Comparison of ENCODE assay signal across 21 cellular contexts in genomic region chr6:43621078-43621835, GRCh38. TPM values are rescaled to one million over a fixed set of nuclear protein-coding genes. Genes with fewer than 3 reads are reported as not detected.
A peak's percentile ranks its signal among the peaks of the same experiment; 100 is the strongest.
DNase-seq lines count a peak whose midpoint lies in the region; ATAC-seq and TF ChIP-seq lines count a peak whose summit lies in the region.
"Had no signal": no experiment of that assay in that cellular context is flagged by ENCODE, and none has a peak within 500 bp of the region (broad histone marks: within the 10 kb centered on the region; RNA-seq: fewer than 3 reads in every experiment).

No MANE protein-coding gene starts in this region.

- POLR2A ChIA-PET in activated naive CD8-positive, alpha-beta T cell treated with anti-CD3 and anti-CD28 coated beads, Interleukin-2, amount 10 ng/mL, durations not matched to agents 7 days and 5 days (lab: Charles Lee): interaction anchor here (1.0 to 2.3 kb wide), 2 partner anchors 8 to 15 kb away, joined by 3 to 14 read pairs; partner anchors contain the start of gene GTPBP2
- POLR2A ChIA-PET in CD4-positive, alpha-beta memory T cell (lab: Charles Lee; ENCODE audit: partially characterized antibody): interaction anchor here (4.2 kb wide), 1 partner anchor 8 kb away, joined by 15 read pairs; the partner anchor contains the start of gene GTPBP2

- CTCF ChIA-PET in CD4-positive, alpha-beta memory T cell (lab: Charles Lee; ENCODE audit: partially characterized antibody): interaction anchor here (1.2 to 2.2 kb wide), 2 partner anchors 13 kb away, joined by 4 to 9 read pairs; no protein-coding TSS in a partner anchor

- no peak for DNase-seq in activated naive CD8-positive, alpha-beta T cell treated with anti-CD3 and anti-CD28 coated beads, Interleukin-2, amount 10 ng/mL, durations not matched to agents 7 days and 5 days
- DNase-seq in activated naive CD8-positive, alpha-beta T cell treated with anti-CD3 and anti-CD28 coated beads for 36 hours: no peak
- peak; percentile 20 for DNase-seq in NCI-H69 (lab: John Stamatoyannopoulos, UW)
- no peak for DNase-seq in endothelial cell (ENCODE audit: low spot score)
- DNase-seq in stimulated activated naive B cell treated with anti-CD40 and anti-IgM and Interleukin-4, amounts not matched to agents 10 μg/mL and 1 μg/mL and 100 μg/mL, for 72 hours: no peak
- no peak for DNase-seq in CD4-positive, alpha-beta memory T cell
- DNase-seq: activated CD4-positive, CD25-positive, alpha-beta regulatory T cell treated with anti-CD3 and anti-CD28 coated beads, Interleukin-2, amount 50 U/mL, for 72 hours; activated CD8-positive, alpha-beta memory T cell treated with anti-CD3 and anti-CD28 coated beads for 24 hours; activated T-cell treated with anti-CD3 and anti-CD28 coated beads, Interleukin-2, amount 50 U/mL, for 48 hours; central memory CD4-positive, alpha-beta T cell; kidney; NCI-H2107; NCI-H510A; NK-92 treated with Interleukin-12 subunit alpha and Interleukin-12 subunit beta, amount 100 ng/mL, for 24 hours; PC-9; SJCRH30 had no signal

- H3K27ac Mint-ChIP-seq in activated naive CD8-positive, alpha-beta T cell treated with anti-CD3 and anti-CD28 coated beads, Interleukin-2, amount 10 ng/mL, durations not matched to agents 7 days and 5 days: peak overlapping the region; percentile 12
- H3K27ac Mint-ChIP-seq in activated naive CD8-positive, alpha-beta T cell treated with anti-CD3 and anti-CD28 coated beads for 36 hours: no peak overlapping the region
- peak overlapping the region; percentile 74 for H3K27ac Mint-ChIP-seq in endothelial cell (ENCODE audit: unreplicated experiment)
- peak overlapping the region; percentile 77 for H3K27ac Mint-ChIP-seq in stimulated activated naive B cell treated with anti-CD40 and anti-IgM and Interleukin-4, amounts not matched to agents 10 μg/mL and 1 μg/mL and 100 μg/mL, for 72 hours
- peak overlapping the region in 2 of 7 donors; percentile 52 to 60 for H3K27ac Mint-ChIP-seq in CD4-positive, alpha-beta memory T cell
- H3K27ac Mint-ChIP-seq: activated naive CD4-positive, alpha-beta T cell treated with anti-CD3 and anti-CD28 coated beads, Interleukin-2, amount 50 U/mL, for 24 hours had no signal

- H3K27ac ChIP-seq in CD4-positive, alpha-beta memory T cell (ENCODE audit: low read depth, low read length): no peak overlapping the region
- H3K27ac ChIP-seq: C4-2B, epithelial cell of prostate, PC-9, SJCRH30 had no signal

- ATAC-seq in activated naive CD8-positive, alpha-beta T cell treated with anti-CD3 and anti-CD28 coated beads, Interleukin-2, amount 10 ng/mL, durations not matched to agents 7 days and 5 days (ENCODE audit: low read depth): no peak
- peak in 1 of 2 donors; percentile 24 for ATAC-seq in stimulated activated naive B cell treated with anti-CD40 and anti-IgM and Interleukin-4, amounts not matched to agents 10 μg/mL and 1 μg/mL and 100 μg/mL, for 72 hours (replicated peaks)
- no peak for ATAC-seq in GM18909 (IDR thresholded peaks at IDR 0.05; ENCODE audit: poor library complexity, unreplicated experiment)

- H3K36me3 ChIP-seq in CD4-positive, alpha-beta memory T cell (ENCODE audit: insufficient read depth, low read length): peaks cover 63% of the 10 kb centered on the region

- no peaks in the 10 kb centered on the region for H3K27me3 ChIP-seq in CD4-positive, alpha-beta memory T cell (ENCODE audit: insufficient read depth, low read length)
- H3K27me3 ChIP-seq: SJCRH30 had no signal

- intact Hi-C loops in CD4-positive, alpha-beta memory T cell (cut with micrococcal nuclease): no loop called here

- no peaks in the 10 kb centered on the region for H3K27me3 Mint-ChIP-seq in activated naive CD8-positive, alpha-beta T cell treated with anti-CD3 and anti-CD28 coated beads, Interleukin-2, amount 10 ng/mL, durations not matched to agents 7 days and 5 days
- H3K27me3 Mint-ChIP-seq in activated naive CD8-positive, alpha-beta T cell treated with anti-CD3 and anti-CD28 coated beads for 36 hours: no peaks in the 10 kb centered on the region
- H3K27me3 Mint-ChIP-seq in endothelial cell (ENCODE audit: unreplicated experiment): peaks cover 5% of the 10 kb centered on the region
- H3K27me3 Mint-ChIP-seq in stimulated activated naive B cell treated with anti-CD40 and anti-IgM and Interleukin-4, amounts not matched to agents 10 μg/mL and 1 μg/mL and 100 μg/mL, for 72 hours: no peaks in the 10 kb centered on the region
- H3K27me3 Mint-ChIP-seq in CD4-positive, alpha-beta memory T cell: no peaks in the 10 kb centered on the region
- H3K27me3 Mint-ChIP-seq: activated naive CD4-positive, alpha-beta T cell treated with anti-CD3 and anti-CD28 coated beads, Interleukin-2, amount 50 U/mL, for 24 hours had no signal

- no peaks in the 10 kb centered on the region for H3K9me3 ChIP-seq in CD4-positive, alpha-beta memory T cell (ENCODE audit: control insufficient read depth in 1 of 2, low read length in 2 of 2)
- H3K9me3 ChIP-seq: SJCRH30 had no signal

- H3K4me1 ChIP-seq in CD4-positive, alpha-beta memory T cell (ENCODE audit: insufficient read depth, low read length): peaks cover 2% of the 10 kb centered on the region
- H3K4me1 ChIP-seq: SJCRH30 had no signal

- no peak for TF ChIP-seq CTCF in endothelial cell (IDR thresholded peaks at IDR 0.05; ENCODE audit: unreplicated experiment)

- no peak overlapping the region for H3K4me3 ChIP-seq in CD4-positive, alpha-beta memory T cell (ENCODE audit: low read length in 2 of 2)
- H3K4me3 ChIP-seq: PC-9, SJCRH30 had no signal

- no peak overlapping the region for H3K4me3 Mint-ChIP-seq in activated naive CD8-positive, alpha-beta T cell treated with anti-CD3 and anti-CD28 coated beads, Interleukin-2, amount 10 ng/mL, durations not matched to agents 7 days and 5 days
- no peak overlapping the region for H3K4me3 Mint-ChIP-seq in activated naive CD8-positive, alpha-beta T cell treated with anti-CD3 and anti-CD28 coated beads for 36 hours
- H3K4me3 Mint-ChIP-seq in endothelial cell (ENCODE audit: unreplicated experiment): no peak overlapping the region
- no peak overlapping the region for H3K4me3 Mint-ChIP-seq in stimulated activated naive B cell treated with anti-CD40 and anti-IgM and Interleukin-4, amounts not matched to agents 10 μg/mL and 1 μg/mL and 100 μg/mL, for 72 hours
- H3K4me3 Mint-ChIP-seq in CD4-positive, alpha-beta memory T cell: no peak overlapping the region
- H3K4me3 Mint-ChIP-seq: activated naive CD4-positive, alpha-beta T cell treated with anti-CD3 and anti-CD28 coated beads, Interleukin-2, amount 50 U/mL, for 24 hours had no signal

- peaks cover 39% of the 10 kb centered on the region for H3K36me3 Mint-ChIP-seq in activated naive CD8-positive, alpha-beta T cell treated with anti-CD3 and anti-CD28 coated beads, Interleukin-2, amount 10 ng/mL, durations not matched to agents 7 days and 5 days
- peaks cover 17% of the 10 kb centered on the region for H3K36me3 Mint-ChIP-seq in activated naive CD8-positive, alpha-beta T cell treated with anti-CD3 and anti-CD28 coated beads for 36 hours
- H3K36me3 Mint-ChIP-seq in endothelial cell (ENCODE audit: low read depth, unreplicated experiment): peaks cover 44% of the 10 kb centered on the region
- peaks cover 32 to 54% of the 10 kb centered on the region in 2 donors for H3K36me3 Mint-ChIP-seq in stimulated activated naive B cell treated with anti-CD40 and anti-IgM and Interleukin-4, amounts not matched to agents 10 μg/mL and 1 μg/mL and 100 μg/mL, for 72 hours
- peaks cover 24 to 53% of the 10 kb centered on the region in 2 donors for H3K36me3 Mint-ChIP-seq in CD4-positive, alpha-beta memory T cell

- H3K9me3 Mint-ChIP-seq in activated naive CD8-positive, alpha-beta T cell treated with anti-CD3 and anti-CD28 coated beads, Interleukin-2, amount 10 ng/mL, durations not matched to agents 7 days and 5 days: no peaks in the 10 kb centered on the region
- no peaks in the 10 kb centered on the region for H3K9me3 Mint-ChIP-seq in activated naive CD8-positive, alpha-beta T cell treated with anti-CD3 and anti-CD28 coated beads for 36 hours
- H3K9me3 Mint-ChIP-seq in endothelial cell (ENCODE audit: unreplicated experiment): no peaks in the 10 kb centered on the region
- H3K9me3 Mint-ChIP-seq in stimulated activated naive B cell treated with anti-CD40 and anti-IgM and Interleukin-4, amounts not matched to agents 10 μg/mL and 1 μg/mL and 100 μg/mL, for 72 hours: no peaks in the 10 kb centered on the region
- no peaks in the 10 kb centered on the region for H3K9me3 Mint-ChIP-seq in CD4-positive, alpha-beta memory T cell
- H3K9me3 Mint-ChIP-seq: activated naive CD4-positive, alpha-beta T cell treated with anti-CD3 and anti-CD28 coated beads, Interleukin-2, amount 50 U/mL, for 24 hours had no signal

- H3K4me1 Mint-ChIP-seq in activated naive CD8-positive, alpha-beta T cell treated with anti-CD3 and anti-CD28 coated beads, Interleukin-2, amount 10 ng/mL, durations not matched to agents 7 days and 5 days: peaks cover 13% of the 10 kb centered on the region
- H3K4me1 Mint-ChIP-seq in activated naive CD8-positive, alpha-beta T cell treated with anti-CD3 and anti-CD28 coated beads for 36 hours: peaks cover 4% of the 10 kb centered on the region
- H3K4me1 Mint-ChIP-seq in endothelial cell (ENCODE audit: unreplicated experiment): peaks cover 22% of the 10 kb centered on the region
- peaks cover 5 to 10% of the 10 kb centered on the region in 2 donors for H3K4me1 Mint-ChIP-seq in stimulated activated naive B cell treated with anti-CD40 and anti-IgM and Interleukin-4, amounts not matched to agents 10 μg/mL and 1 μg/mL and 100 μg/mL, for 72 hours
- peaks cover under 1 to 6% (median 4%) of the 10 kb centered on the region in 4 donors for H3K4me1 Mint-ChIP-seq in CD4-positive, alpha-beta memory T cell

RNA-seq across cellular contexts. Expression of gene GTPBP2, which starts 7.8 kb away (rescaled TPM):
- 100 to 1,000 TPM; 107 to 115 TPM for total RNA-seq in activated naive CD8-positive, alpha-beta T cell treated with anti-CD3 and anti-CD28 coated beads, Interleukin-2, amount 10 ng/mL, durations not matched to agents 7 days and 5 days
- total RNA-seq in activated naive CD8-positive, alpha-beta T cell treated with anti-CD3 and anti-CD28 coated beads for 36 hours: 10 to 100 TPM; 49.2 to 52.1 TPM
- total RNA-seq in endothelial cell (ENCODE audit: unreplicated experiment): 76.6 TPM
- total RNA-seq in CD4-positive, alpha-beta memory T cell: 10 to 100 TPM; 82.3 to 85.0 TPM
- 1 to 10 TPM in 1 of 2 donors, under 1 TPM in 1; 0.83 to 3.7 TPM for polyA plus RNA-seq in CD4-positive, alpha-beta memory T cell

RNA-seq across cellular contexts. Expression of gene MAD2L1BP, which starts 14.4 kb away (rescaled TPM):
- total RNA-seq in activated naive CD8-positive, alpha-beta T cell treated with anti-CD3 and anti-CD28 coated beads, Interleukin-2, amount 10 ng/mL, durations not matched to agents 7 days and 5 days: 10 to 100 TPM; 39.7 to 40.2 TPM
- 10 to 100 TPM; 29.9 to 30.1 TPM for total RNA-seq in activated naive CD8-positive, alpha-beta T cell treated with anti-CD3 and anti-CD28 coated beads for 36 hours
- 26.8 TPM for total RNA-seq in endothelial cell (ENCODE audit: unreplicated experiment)
- 10 to 100 TPM; 31.7 to 33.0 TPM for total RNA-seq in CD4-positive, alpha-beta memory T cell
- 10 to 100 TPM; 23.6 to 25.1 TPM for polyA plus RNA-seq in CD4-positive, alpha-beta memory T cell

RNA-seq across cellular contexts. Expression of gene RSPH9, which starts 23.6 kb away (rescaled TPM):
- total RNA-seq in activated naive CD8-positive, alpha-beta T cell treated with anti-CD3 and anti-CD28 coated beads, Interleukin-2, amount 10 ng/mL, durations not matched to agents 7 days and 5 days: not detected
- total RNA-seq in activated naive CD8-positive, alpha-beta T cell treated with anti-CD3 and anti-CD28 coated beads for 36 hours: not detected
- total RNA-seq in endothelial cell (ENCODE audit: unreplicated experiment): not detected
- total RNA-seq in CD4-positive, alpha-beta memory T cell: not detected
- 1 to 10 TPM in 1 of 2 donors, under 1 TPM in 1; 0.71 to 1.3 TPM for polyA plus RNA-seq in CD4-positive, alpha-beta memory T cell
- total RNA-seq: PC-9; SJCRH30; T-helper 1 cell treated with Interleukin-12 subunit alpha and Interleukin-12 subunit beta and Interleukin-4 antibody, amounts not matched to agents 30 ng/mL and 1 ng/mL, for 36 hours had no signal

RNA-seq across cellular contexts. Expression of gene POLH, which starts 45.3 kb away (rescaled TPM):
- total RNA-seq in activated naive CD8-positive, alpha-beta T cell treated with anti-CD3 and anti-CD28 coated beads, Interleukin-2, amount 10 ng/mL, durations not matched to agents 7 days and 5 days: 10 to 100 TPM; 57.3 to 62.0 TPM
- 10 to 100 TPM; 23.4 to 30.1 TPM for total RNA-seq in activated naive CD8-positive, alpha-beta T cell treated with anti-CD3 and anti-CD28 coated beads for 36 hours
- 12.5 TPM for total RNA-seq in endothelial cell (ENCODE audit: unreplicated experiment)
- 10 to 100 TPM; 27.1 to 31.9 TPM for total RNA-seq in CD4-positive, alpha-beta memory T cell
- 10 to 100 TPM in 1 of 2 donors, 1 to 10 TPM in 1; 8.2 to 23.2 TPM for polyA plus RNA-seq in CD4-positive, alpha-beta memory T cell

RNA-seq across cellular contexts. Expression of gene XPO5, which starts 45.4 kb away (rescaled TPM):
- total RNA-seq in activated naive CD8-positive, alpha-beta T cell treated with anti-CD3 and anti-CD28 coated beads, Interleukin-2, amount 10 ng/mL, durations not matched to agents 7 days and 5 days: 10 to 100 TPM; 46.1 to 47.0 TPM
- total RNA-seq in activated naive CD8-positive, alpha-beta T cell treated with anti-CD3 and anti-CD28 coated beads for 36 hours: 100 to 1,000 TPM; 119 to 121 TPM
- total RNA-seq in endothelial cell (ENCODE audit: unreplicated experiment): 37.6 TPM
- total RNA-seq in CD4-positive, alpha-beta memory T cell: 10 to 100 TPM; 42.2 to 43.4 TPM
- polyA plus RNA-seq in CD4-positive, alpha-beta memory T cell: 10 to 100 TPM in 1 of 2 donors, 1 to 10 TPM in 1; 5.2 to 10.7 TPM
